In the genomic region with DNA sequence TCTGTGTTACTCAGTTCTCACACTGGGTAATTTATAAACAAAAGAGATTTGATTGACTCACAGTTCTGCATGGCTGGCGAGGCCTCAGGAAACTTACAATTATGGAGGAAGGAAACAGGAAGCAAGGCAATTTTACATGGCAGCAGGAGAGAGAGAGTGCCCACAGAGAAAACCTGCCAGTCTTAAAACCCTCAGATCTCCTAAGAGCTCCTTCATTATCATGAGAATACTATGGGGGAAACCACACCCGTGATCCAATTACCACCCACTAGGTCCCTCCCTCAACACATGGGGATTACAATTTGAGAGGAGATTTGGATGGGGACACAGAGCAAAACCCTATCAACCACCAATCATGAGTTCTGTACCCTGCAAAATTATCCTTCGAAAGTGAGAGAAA, we compare ENCODE assay signal across 28 cellular contexts.
"Had no signal": no experiment of that assay in that cellular context is flagged by ENCODE, and none has a peak within 500 bp of the region (broad histone marks: within the 10 kb centered on the region; RNA-seq: fewer than 3 reads in every experiment).

No MANE protein-coding gene starts in this region.

- H3K9me3 ChIP-seq: ascending aorta, breast epithelium, colonic mucosa had no signal

- H3K27me3 ChIP-seq: ascending aorta, breast epithelium, cardiac muscle cell, colonic mucosa, dorsolateral prefrontal cortex had no signal

- H3K36me3 ChIP-seq: ascending aorta, breast epithelium, cardiac muscle cell, colonic mucosa, WERI-Rb-1 had no signal

- H3K27ac ChIP-seq: ascending aorta, breast epithelium, cardiac muscle cell, colonic mucosa, dorsolateral prefrontal cortex, WERI-Rb-1 had no signal

- H3K4me3 ChIP-seq: ascending aorta, breast epithelium, cardiac muscle cell, colonic mucosa, dorsolateral prefrontal cortex had no signal

- DNase-seq: activated CD4-positive, alpha-beta memory T cell treated with anti-CD3 and anti-CD28 coated beads, Interleukin-2, amount 10 ng/mL, durations not matched to agents 7 days and 5 days; activated CD4-positive, alpha-beta T cell treated with anti-CD3 and anti-CD28 coated beads for 36 hours; activated CD4-positive, alpha-beta T cell treated with anti-CD3 and anti-CD28 coated beads, Interleukin-2, amount 10 ng/mL, durations not matched to agents 7 days and 5 days; activated CD4-positive, alpha-beta T cell treated with anti-CD3 and anti-CD28 coated beads, Interleukin-2, amount 50 U/mL, for 4 hours; activated CD4-positive, CD25-positive, alpha-beta regulatory T cell; activated CD4-positive, CD25-positive, alpha-beta regulatory T cell treated with anti-CD3 and anti-CD28 coated beads, Interleukin-2, amount 50 U/mL, for 72 hours; activated CD8-positive, alpha-beta memory T cell treated with anti-CD3 and anti-CD28 coated beads, Interleukin-2, amount 50 U/mL, for 48 hours; activated gamma-delta T cell; activated naive CD4-positive, alpha-beta T cell; activated naive CD4-positive, alpha-beta T cell treated with anti-CD3 and anti-CD28 coated beads, Interleukin-2, amount 10 ng/mL, durations not matched to agents 7 days and 5 days; activated naive CD8-positive, alpha-beta T cell treated with anti-CD3 and anti-CD28 coated beads, Interleukin-2, amount 10 ng/mL, durations not matched to agents 7 days and 5 days; activated T-cell treated with anti-CD3 and anti-CD28 coated beads for 4 hours; activated T-cell treated with anti-CD3 and anti-CD28 coated beads, Interleukin-2, amount 50 U/mL, for 24 hours; activated T-cell treated with anti-CD3 and anti-CD28 coated beads, Interleukin-2, amount 50 U/mL, for 72 hours; central memory CD4-positive, alpha-beta T cell; cerebellar nuclear complex; colonic mucosa; dorsolateral prefrontal cortex; effector memory CD4-positive, alpha-beta T cell; endodermal cell; foreskin fibroblast; head of caudate nucleus; T-helper 17 cell; T1000; WERI-Rb-1 had no signal

- H3K4me1 ChIP-seq: ascending aorta, breast epithelium, colonic mucosa had no signal
